ENCODE assay signal across 1 cellular context in genomic region chr11:65434057-65434666, GRCh38.
TF ChIP-seq lines count a peak whose summit lies in the region.

No MANE protein-coding gene starts in this region.

TF ChIP-seq in IMR-90, 13 proteins besides CTCF, POLR2A, EP300 and RAD21 (continued from another document):
- TF ChIP-seq CEBPB (IDR thresholded peaks at IDR 0.05; ENCODE audit: low read depth, low read length): no peak
